8 cellular contexts compared by ENCODE assay signal in the genomic region with DNA sequence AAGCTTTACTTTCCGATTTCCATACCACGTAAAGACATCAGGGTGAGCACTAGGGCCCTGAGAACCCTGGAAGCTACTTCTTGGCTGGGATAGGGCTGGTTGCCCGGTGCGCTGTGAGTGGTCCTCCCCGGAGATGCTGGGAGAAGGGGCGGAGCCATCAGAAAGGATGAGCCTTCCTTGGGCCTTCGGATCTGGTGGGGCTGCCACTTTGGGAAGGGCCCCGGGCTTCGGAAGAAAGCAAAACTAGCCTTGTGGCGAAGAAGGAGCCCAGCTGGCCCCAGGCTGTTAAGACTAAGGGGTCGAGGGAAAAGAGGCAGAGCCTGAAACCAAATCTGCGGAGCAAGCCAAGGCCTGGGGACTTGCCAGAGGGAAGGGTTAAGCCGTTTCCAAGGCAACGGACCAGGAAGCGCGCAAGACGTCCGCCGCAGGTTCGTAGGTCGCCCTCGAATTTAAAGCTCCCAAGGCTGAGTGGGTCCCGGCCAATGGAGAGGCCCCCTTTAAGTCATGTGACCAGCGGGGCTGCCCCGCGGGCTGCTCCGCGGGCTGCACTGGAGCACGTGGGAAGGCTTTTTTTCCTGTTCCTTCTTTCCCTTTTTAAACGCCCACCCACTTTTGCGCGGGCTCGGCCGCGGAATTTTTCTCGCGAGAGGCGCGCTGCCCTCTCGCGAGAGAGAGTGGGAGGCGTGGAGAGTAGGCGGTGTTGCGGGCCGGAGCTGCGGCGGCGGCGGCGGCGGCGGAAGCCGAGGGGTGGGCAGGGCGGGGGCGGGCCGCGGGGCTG. TPM values are rescaled to one million over a fixed set of nuclear protein-coding genes. Genes with fewer than 3 reads are reported as not detected.
A peak's percentile ranks its signal among the peaks of the same experiment; 100 is the strongest.
DNase-seq lines count a peak whose midpoint lies in the region; ATAC-seq and TF ChIP-seq lines count a peak whose summit lies in the region.

No MANE protein-coding gene starts in this region.

- TF ChIP-seq POLR2A in GM10847 (IDR thresholded peaks at IDR 0.05; ENCODE audit: extremely low read depth, insufficient read length), result peak; percentile 26

- H3K4me3 ChIP-seq in thymus (ENCODE audit: low read length), result peak overlapping the region; percentile 96

- H3K4me1 ChIP-seq in thymus (ENCODE audit: control insufficient read depth, insufficient read depth, low read length), result peaks cover 10% of the 10 kb centered on the region

- H3K36me3 ChIP-seq in thymus (ENCODE audit: control insufficient read depth, insufficient read depth), result no peaks in the 10 kb centered on the region

- WGBS in thymus, result 5% methylated on average over 57 of the region's 57 CpGs

- peak overlapping the region; percentile 96 for H3K4me3 Mint-ChIP-seq in activated naive CD8-positive, alpha-beta T cell treated with anti-CD3 and anti-CD28 coated beads, Interleukin-2, amount 10 ng/mL, durations not matched to agents 7 days and 5 days
- peak overlapping the region; percentile 98 for H3K4me3 Mint-ChIP-seq in osteocyte (ENCODE audit: unreplicated experiment)

- DNase-seq in NCI-H1105 (lab: John Stamatoyannopoulos, UW) (peak; percentile 89), SKM-1 treated with dmso at 0.1 percent for 144 hours (lab: John Stamatoyannopoulos, UW; ENCODE audit: unreplicated experiment) (peak; percentile 98), Right ventricle myocardium inferior (ENCODE audit: missing footprints) (peak; percentile 95), osteocyte (ENCODE audit: extremely low spot score, unreplicated experiment) (peak; percentile 98)
- peak; percentile 94 for DNase-seq in activated naive CD8-positive, alpha-beta T cell treated with anti-CD3 and anti-CD28 coated beads, Interleukin-2, amount 10 ng/mL, durations not matched to agents 7 days and 5 days

- no peaks in the 10 kb centered on the region for H3K27me3 Mint-ChIP-seq in activated naive CD8-positive, alpha-beta T cell treated with anti-CD3 and anti-CD28 coated beads, Interleukin-2, amount 10 ng/mL, durations not matched to agents 7 days and 5 days
- no peaks in the 10 kb centered on the region for H3K27me3 Mint-ChIP-seq in osteocyte (ENCODE audit: unreplicated experiment)

- ATAC-seq in HG02642 (IDR thresholded peaks at IDR 0.05; ENCODE audit: poor library complexity, unreplicated experiment), result peak; percentile 89
- ATAC-seq in activated naive CD8-positive, alpha-beta T cell treated with anti-CD3 and anti-CD28 coated beads, Interleukin-2, amount 10 ng/mL, durations not matched to agents 7 days and 5 days (ENCODE audit: low read depth), result peak; percentile 96
- peak; percentile 98 for ATAC-seq in Right ventricle myocardium inferior

- intact Hi-C loops in Right ventricle myocardium inferior (cut with DNase I), result loop anchor here (5.0 kb wide), 1 partner anchor 224 kb away; the partner anchor contains the start of gene DGKH

- no peak for TF ChIP-seq CTCF in osteocyte (IDR thresholded peaks at IDR 0.05)

- no peaks in the 10 kb centered on the region for H3K9me3 Mint-ChIP-seq in activated naive CD8-positive, alpha-beta T cell treated with anti-CD3 and anti-CD28 coated beads, Interleukin-2, amount 10 ng/mL, durations not matched to agents 7 days and 5 days
- H3K9me3 Mint-ChIP-seq in osteocyte (ENCODE audit: unreplicated experiment), result peaks cover 13% of the 10 kb centered on the region

- peak overlapping the region; percentile 93 for H3K27ac Mint-ChIP-seq in activated naive CD8-positive, alpha-beta T cell treated with anti-CD3 and anti-CD28 coated beads, Interleukin-2, amount 10 ng/mL, durations not matched to agents 7 days and 5 days
- H3K27ac Mint-ChIP-seq in osteocyte (ENCODE audit: unreplicated experiment), result peak overlapping the region; percentile 96

- peaks cover 14% of the 10 kb centered on the region for H3K36me3 Mint-ChIP-seq in activated naive CD8-positive, alpha-beta T cell treated with anti-CD3 and anti-CD28 coated beads, Interleukin-2, amount 10 ng/mL, durations not matched to agents 7 days and 5 days
- no peaks in the 10 kb centered on the region for H3K36me3 Mint-ChIP-seq in osteocyte (ENCODE audit: unreplicated experiment)

- H3K27me3 ChIP-seq in thymus (ENCODE audit: control insufficient read depth, insufficient read depth), result no peaks in the 10 kb centered on the region

- H3K27ac ChIP-seq in thymus (ENCODE audit: low read depth), result peak overlapping the region; percentile 96

- H3K9me3 ChIP-seq in thymus (ENCODE audit: control insufficient read depth), result no peaks in the 10 kb centered on the region

- H3K4me1 Mint-ChIP-seq in activated naive CD8-positive, alpha-beta T cell treated with anti-CD3 and anti-CD28 coated beads, Interleukin-2, amount 10 ng/mL, durations not matched to agents 7 days and 5 days, result peaks cover 27% of the 10 kb centered on the region
- H3K4me1 Mint-ChIP-seq in osteocyte (ENCODE audit: unreplicated experiment), result peaks cover 32% of the 10 kb centered on the region

- POLR2A ChIA-PET in activated naive CD8-positive, alpha-beta T cell treated with anti-CD3 and anti-CD28 coated beads, Interleukin-2, amount 10 ng/mL, durations not matched to agents 7 days and 5 days (lab: Charles Lee), result interaction anchor here (0.9 to 2.1 kb wide), 10 partner anchors 10 to 1607 kb away, joined by 3 to 7 read pairs (median 4); partner anchors contain the start of genes DGKH and WBP4

RNA-seq across cellular contexts. Expression of gene AKAP11, which starts 0.4 kb away (rescaled TPM):
- total RNA-seq in activated naive CD8-positive, alpha-beta T cell treated with anti-CD3 and anti-CD28 coated beads, Interleukin-2, amount 10 ng/mL, durations not matched to agents 7 days and 5 days, result 10 to 100 TPM; 30.1 to 30.6 TPM
- 19.3 TPM for total RNA-seq in Right ventricle myocardium inferior
- total RNA-seq in osteocyte, result 34.8 and 37.3 TPM in 2 replicates
- 13.4 TPM for polyA plus RNA-seq in thymus

Comparison
In these comparisons a context has a peak if more than half of its experiments do, and no peak if none do; other contexts are left out.
1. Peak in every context shown above with its lines: DNase-seq, ATAC-seq, H3K4me3 ChIP-seq and H3K27ac ChIP-seq.